In genomic region chr7:108569381-108570145, GRCh38 we compare ENCODE assay signal across 8 cellular contexts. TPM values are rescaled to one million over a fixed set of nuclear protein-coding genes. Genes with fewer than 3 reads are reported as not detected.
DNase-seq lines count a peak whose midpoint lies in the region; ATAC-seq and TF ChIP-seq lines count a peak whose summit lies in the region.

Gene DNAJB9 (plus strand): TSS chr7:108569874. CDS start chr7:108571727, 1,853 bp downstream.
Gene THAP5 (minus strand): TSS chr7:108569706. CDS start chr7:108569569, 137 bp downstream.

- peak; percentile 90 for ATAC-seq in GM21619 (IDR thresholded peaks at IDR 0.05; ENCODE audit: unreplicated experiment)

- POLR2A ChIA-PET in PC-9 (lab: Charles Lee; ENCODE audit: unreplicated experiment) = interaction anchor here (0.6 to 1.5 kb wide), 6 partner anchors 12 to 587 kb away, joined by 3 to 13 read pairs (median 7); partner anchors contain the start of gene PNPLA8

- no peaks in the 10 kb centered on the region for H3K27me3 Mint-ChIP-seq in activated T-cell treated with anti-CD3 and anti-CD28 coated beads, Interleukin-2, amount 50 U/mL, for 24 hours

- intact Hi-C loops in PC-9 (cut with micrococcal nuclease; ENCODE audit: unreplicated experiment) = loop anchor here (1.0 to 5.0 kb wide), 2 partner anchors 43 kb away; partner anchors contain the start of gene PNPLA8

- peak within 1 kb of the TSS; percentile 85 for H3K27ac ChIP-seq in PC-9

- H3K4me3 Mint-ChIP-seq in activated T-cell treated with anti-CD3 and anti-CD28 coated beads, Interleukin-2, amount 50 U/mL, for 24 hours = peak within 1 kb of the TSS; percentile 98

- no peaks in the 10 kb centered on the region for H3K27me3 ChIP-seq in PC-9 (ENCODE audit: insufficient read depth, low read depth)

- peak within 1 kb of the TSS; percentile 90 for H3K4me2 ChIP-seq in PC-9

- H3F3A ChIP-seq in PC-9 (ENCODE audit: insufficient read depth, low read depth) = peaks cover 15% of the 10 kb centered on the region; the same call in 1 of the 2 replicates

- peaks cover 28% of the 10 kb centered on the region for H3K4me1 ChIP-seq in PC-9 (replicated peaks; ENCODE audit: insufficient read depth)

- CTCF ChIA-PET in PC-9 (lab: Charles Lee) = interaction anchor here (1.0 kb wide), 1 partner anchor 39 kb away, joined by 3 read pairs; no protein-coding TSS in a partner anchor

- TF ChIP-seq CTCF in PC-9 (conservative IDR thresholded peaks at IDR 0.05) (no peak), epithelial cell of proximal tubule (conservative IDR thresholded peaks at IDR 0.05; ENCODE audit: low read depth, low read length) (no peak)

- H4K20me1 ChIP-seq in PC-9 (ENCODE audit: insufficient read depth) = peaks cover 25% of the 10 kb centered on the region

- peak; percentile 98 for DNase-seq in DMS153 (lab: John Stamatoyannopoulos, UW)
- DNase-seq in Jurkat, Clone E6-1 (ENCODE audit: low read depth, low spot score) = peak; percentile 99
- DNase-seq in PC-9 = peak; percentile 98 to 99
- DNase-seq in activated T-cell treated with anti-CD3 and anti-CD28 coated beads, Interleukin-2, amount 50 U/mL, for 24 hours = peak; percentile 98
- DNase-seq in epithelial cell of proximal tubule (ENCODE audit: low read depth) = peak; percentile 92
- peak; percentile 99 for DNase-seq in mucosa of gallbladder (ENCODE audit: low spot score)
- DNase-seq in stimulated activated CD8-positive, alpha-beta memory T cell treated with anti-CD3 and anti-CD28 coated beads, Interleukin-4, amount 100 ng/mL, for 4 hours (ENCODE audit: low read depth in 2 of 2, low spot score in 1 of 2) = peak; percentile 96 to 99

- H3K36me3 ChIP-seq in PC-9 (ENCODE audit: low read depth) = peaks cover 44% of the 10 kb centered on the region

- peaks cover 83% of the 10 kb centered on the region for H3K36me3 Mint-ChIP-seq in activated T-cell treated with anti-CD3 and anti-CD28 coated beads, Interleukin-2, amount 50 U/mL, for 24 hours (ENCODE audit: low read depth)

- BruUV-seq in PC-9 (replicated peaks; lab: Mats Ljungman, UMichigan) = no TSS peak

- H3K9me3 Mint-ChIP-seq in activated T-cell treated with anti-CD3 and anti-CD28 coated beads, Interleukin-2, amount 50 U/mL, for 24 hours = peaks cover 2% of the 10 kb centered on the region

- peak within 1 kb of the TSS; percentile 100 for H3K27ac Mint-ChIP-seq in activated T-cell treated with anti-CD3 and anti-CD28 coated beads, Interleukin-2, amount 50 U/mL, for 24 hours

- peaks cover 55% of the 10 kb centered on the region for H3K4me1 Mint-ChIP-seq in activated T-cell treated with anti-CD3 and anti-CD28 coated beads, Interleukin-2, amount 50 U/mL, for 24 hours (ENCODE audit: low read depth)

- H3K4me3 ChIP-seq in Jurkat, Clone E6-1 (ENCODE audit: low read length) = peak within 1 kb of the TSS; percentile 91
- peak within 1 kb of the TSS; percentile 81 for H3K4me3 ChIP-seq in PC-9
- H3K4me3 ChIP-seq in epithelial cell of proximal tubule (ENCODE audit: low read depth, low read length) = peak within 1 kb of the TSS; percentile 88

- H3K9me2 ChIP-seq in PC-9 (ENCODE audit: insufficient read depth) = no peaks in the 10 kb centered on the region

- no peaks in the 10 kb centered on the region for H3K9me3 ChIP-seq in PC-9 (ENCODE audit: insufficient read depth, low read depth)

- peak within 1 kb of the TSS; percentile 86 for H2AFZ ChIP-seq in PC-9

- H3K79me2 ChIP-seq in PC-9 (ENCODE audit: low read depth) = peaks cover 77% of the 10 kb centered on the region

RNA-seq across cellular contexts. Expression of gene DNAJB9, which starts in this region (rescaled TPM):
- 5.8 TPM for polyA plus RNA-seq in Jurkat, Clone E6-1 (2012; ENCODE audit: insufficient read depth, insufficient read length)
- total RNA-seq in PC-9 (2021) (10.0 and 13.3 TPM in 2 replicates), epithelial cell of proximal tubule (8.5 and 10.0 TPM in 2 replicates), mucosa of gallbladder (31.3 TPM)

RNA-seq across cellular contexts. Expression of gene THAP5, which starts in this region (rescaled TPM):
- polyA plus RNA-seq in Jurkat, Clone E6-1 (2012; ENCODE audit: insufficient read depth, insufficient read length) = 23.5 TPM
- total RNA-seq in PC-9 (2021) (20.8 and 28.5 TPM in 2 replicates), epithelial cell of proximal tubule (9.1 and 20.0 TPM in 2 replicates), mucosa of gallbladder (23.2 TPM)

Comparison
In these comparisons a context has a peak if more than half of its experiments do, and no peak if none do; other contexts are left out.
1. Peak in every context shown above with its lines: DNase-seq, ATAC-seq, H3K4me3 ChIP-seq and H3K27ac ChIP-seq.